ENCODE assay signal across 10 cellular contexts in genomic region chr15:32657198-32657886, GRCh38.
DNase-seq lines count a peak whose midpoint lies in the region; ATAC-seq and TF ChIP-seq lines count a peak whose summit lies in the region.
"Had no signal": no experiment of that assay in that cellular context is flagged by ENCODE, and none has a peak within 500 bp of the region (broad histone marks: within the 10 kb centered on the region; RNA-seq: fewer than 3 reads in every experiment).

No MANE protein-coding gene starts in this region.

- TF ChIP-seq CTCF in astrocyte of the cerebellum (IDR thresholded peaks at IDR 0.05; ENCODE audit: low read depth, low read length, missing control alignments) = peak; percentile 44

- H3K4me3 ChIP-seq in astrocyte of the cerebellum (ENCODE audit: low read depth, low read length) = no peak overlapping the region

- H3K36me3 Mint-ChIP-seq in memory B cell = no peaks in the 10 kb centered on the region
- H3K36me3 Mint-ChIP-seq: naive thymus-derived CD8-positive, alpha-beta T cell had no signal

- peak; percentile 68 for ATAC-seq in GM18858 (IDR thresholded peaks at IDR 0.05; ENCODE audit: unreplicated experiment)
- ATAC-seq in HG03135 (IDR thresholded peaks at IDR 0.05; ENCODE audit: unreplicated experiment) = peak; percentile 62
- ATAC-seq in memory B cell (ENCODE audit: low read depth) = peak; percentile 31
- ATAC-seq in HG02763 (IDR thresholded peaks at IDR 0.05; ENCODE audit: unreplicated experiment) = no peak

- H3K27me3 Mint-ChIP-seq in memory B cell = no peaks in the 10 kb centered on the region
- H3K27me3 Mint-ChIP-seq: naive thymus-derived CD8-positive, alpha-beta T cell had no signal

- no peaks in the 10 kb centered on the region for H3K9me3 Mint-ChIP-seq in memory B cell
- H3K9me3 Mint-ChIP-seq: naive thymus-derived CD8-positive, alpha-beta T cell had no signal

- no peak overlapping the region for H3K4me3 Mint-ChIP-seq in memory B cell
- H3K4me3 Mint-ChIP-seq: naive thymus-derived CD8-positive, alpha-beta T cell had no signal

- peaks cover 5% of the 10 kb centered on the region for H3K4me1 Mint-ChIP-seq in memory B cell

- DNase-seq in astrocyte of the cerebellum (ENCODE audit: low read depth) = no peak
- DNase-seq in memory B cell (ENCODE audit: low spot score in 2 of 2) = no peak
- no peak for DNase-seq in ACHN
- DNase-seq in EL = no peak
- no peak for DNase-seq in T1000 (lab: John Stamatoyannopoulos, UW)
- DNase-seq: Karpas-422; naive thymus-derived CD8-positive, alpha-beta T cell had no signal

- in situ Hi-C loops in astrocyte of the cerebellum (cut with HindIII; ENCODE audit: low sequenced_read_pairs) = no loop called here
- in situ Hi-C loops in ACHN (cut with HindIII; ENCODE audit: low pct_ligation_motif_present, low pct_unique_long_range_greater_than_20kb, low sequenced_read_pairs) = no loop called here

- H3K27ac Mint-ChIP-seq in memory B cell = no peak overlapping the region
- H3K27ac Mint-ChIP-seq: naive thymus-derived CD8-positive, alpha-beta T cell had no signal
